29 cellular contexts compared by ENCODE assay signal in genomic region chr7:98735801-98736200, GRCh38.
"Had no signal": no experiment of that assay in that cellular context is flagged by ENCODE, and none has a peak within 500 bp of the region (broad histone marks: within the 10 kb centered on the region; RNA-seq: fewer than 3 reads in every experiment).

No MANE protein-coding gene starts in this region.

- H3K36me3 ChIP-seq: adrenal gland, esophagus muscularis mucosa, gastrocnemius medialis had no signal

- DNase-seq: activated CD4-positive, alpha-beta memory T cell treated with anti-CD3 and anti-CD28 coated beads for 36 hours; activated CD4-positive, alpha-beta T cell treated with anti-CD3 and anti-CD28 coated beads for 36 hours; activated CD4-positive, alpha-beta T cell treated with anti-CD3 and anti-CD28 coated beads, Interleukin-2, amount 10 ng/mL, durations not matched to agents 24 days and 14 days; activated CD4-positive, CD25-positive, alpha-beta regulatory T cell; activated CD4-positive, CD25-positive, alpha-beta regulatory T cell treated with anti-CD3 and anti-CD28 coated beads, Interleukin-2, amount 50 U/mL, for 72 hours; activated CD8-positive, alpha-beta memory T cell treated with anti-CD3 and anti-CD28 coated beads, Interleukin-2, amount 10 ng/mL, durations not matched to agents 7 days and 5 days; activated CD8-positive, alpha-beta memory T cell treated with anti-CD3 and anti-CD28 coated beads, Interleukin-2, amount 50 U/mL, for 4 hours; activated CD8-positive, alpha-beta T cell treated with anti-CD3 and anti-CD28 coated beads, Interleukin-2, amount 10 ng/mL, durations not matched to agents 7 days and 5 days; activated effector memory CD4-positive, alpha-beta T cell treated with anti-CD3 and anti-CD28 coated beads, Interleukin-2, amount 50 U/mL, for 16 hours; activated naive CD4-positive, alpha-beta T cell treated with anti-CD3 and anti-CD28 coated beads for 36 hours; activated naive CD8-positive, alpha-beta T cell treated with anti-CD3 and anti-CD28 coated beads for 36 hours; activated naive CD8-positive, alpha-beta T cell treated with anti-CD3 and anti-CD28 coated beads, Interleukin-2, amount 50 U/mL, for 24 hours; activated T-cell treated with anti-CD3 and anti-CD28 coated beads, Interleukin-2, amount 50 U/mL, for 1 hour; activated T-cell treated with anti-CD3 and anti-CD28 coated beads, Interleukin-2, amount 50 U/mL, for 48 hours; adrenal gland; amygdala; aorta; body of pancreas; caudate nucleus; cortex of kidney; dermis blood vessel endothelial cell; effector CD4-positive, alpha-beta T cell; effector memory CD8-positive, alpha-beta T cell; erythroblast; foreskin keratinocyte; gastrocnemius medialis; glutamatergic neuron; T-helper 2 cell had no signal

- H3K27ac ChIP-seq: adrenal gland, body of pancreas, esophagus muscularis mucosa, foreskin keratinocyte, gastrocnemius medialis had no signal

- H3K27me3 ChIP-seq: body of pancreas, foreskin keratinocyte, gastrocnemius medialis had no signal

- H3K4me1 ChIP-seq: adrenal gland, body of pancreas, esophagus muscularis mucosa, foreskin keratinocyte, gastrocnemius medialis had no signal

- H3K9me3 ChIP-seq: adrenal gland, body of pancreas, gastrocnemius medialis had no signal

- ATAC-seq: activated CD4-positive, alpha-beta T cell treated with anti-CD3 and anti-CD28 coated beads for 36 hours; activated CD8-positive, alpha-beta memory T cell treated with anti-CD3 and anti-CD28 coated beads, Interleukin-2, amount 10 ng/mL, durations not matched to agents 7 days and 5 days; activated CD8-positive, alpha-beta T cell treated with anti-CD3 and anti-CD28 coated beads, Interleukin-2, amount 10 ng/mL, durations not matched to agents 7 days and 5 days; activated naive CD8-positive, alpha-beta T cell treated with anti-CD3 and anti-CD28 coated beads, Interleukin-2, amount 50 U/mL, for 24 hours; body of pancreas; effector memory CD8-positive, alpha-beta T cell; foreskin keratinocyte; gastrocnemius medialis had no signal

- H3K4me3 ChIP-seq: adrenal gland, body of pancreas, esophagus muscularis mucosa, gastrocnemius medialis had no signal
